1 cellular context compared by ENCODE assay signal in genomic region chr2:201149064-201149820, GRCh38.
TF ChIP-seq lines count a peak whose summit lies in the region.

No MANE protein-coding gene starts in this region.

TF ChIP-seq in HepG2, 621 proteins besides CTCF, POLR2A, EP300 and RAD21 (continued from another document and continues in another):
- TF ChIP-seq ZBTB37 (CRISPR knock-in tag; IDR thresholded peaks at IDR 0.05) (no peak), HNRNPL (IDR thresholded peaks at IDR 0.05; ENCODE audit: low read depth, low read length) (no peak), ZNF678 (CRISPR knock-in tag; IDR thresholded peaks at IDR 0.05) (no peak), ZNF33A (CRISPR knock-in tag; IDR thresholded peaks at IDR 0.05; ENCODE audit: borderline replicate concordance) (no peak), USF2 (IDR thresholded peaks at IDR 0.05; ENCODE audit: low read depth, low read length) (no peak), USF2 (CRISPR knock-in tag; IDR thresholded peaks at IDR 0.05; ENCODE audit: borderline replicate concordance) (no peak), TAF15 (IDR thresholded peaks at IDR 0.05; ENCODE audit: low read depth, low read length, poor library complexity, severe bottlenecking) (no peak), KDM1A (CRISPR knock-in tag; IDR thresholded peaks at IDR 0.05) (peak; percentile 68; the same call in 1 of the 2 replicates), AGO2 (optimal IDR thresholded peaks at IDR 0.05; ENCODE audit: low read depth, low read length) (no peak), ZNF570 (CRISPR knock-in tag; IDR thresholded peaks at IDR 0.05; ENCODE audit: borderline replicate concordance) (no peak), FOXM1 (CRISPR knock-in tag; IDR thresholded peaks at IDR 0.05) (no peak), MIER2 (CRISPR knock-in tag; IDR thresholded peaks at IDR 0.05) (peak; percentile 71; the same call in 1 of the 2 replicates), NFIB (CRISPR knock-in tag; IDR thresholded peaks at IDR 0.05; ENCODE audit: borderline replicate concordance) (no peak), RNF219 (CRISPR knock-in tag; IDR thresholded peaks at IDR 0.05) (no peak), NFAT5 (CRISPR knock-in tag; IDR thresholded peaks at IDR 0.05) (no peak), ZNF382 (CRISPR knock-in tag; IDR thresholded peaks at IDR 0.05; ENCODE audit: borderline replicate concordance) (no peak), SNAPC5 (CRISPR knock-in tag; IDR thresholded peaks at IDR 0.05; ENCODE audit: borderline replicate concordance) (no peak), ZNF713 (CRISPR knock-in tag; IDR thresholded peaks at IDR 0.05) (no peak), CREBL2 (CRISPR knock-in tag; IDR thresholded peaks at IDR 0.05; ENCODE audit: borderline replicate concordance) (no peak), GABPA (IDR thresholded peaks at IDR 0.05; ENCODE audit: low read depth, low read length) (no peak), GABPA (CRISPR knock-in tag; IDR thresholded peaks at IDR 0.05; ENCODE audit: low read depth) (no peak), ZNF432 (CRISPR knock-in tag; IDR thresholded peaks at IDR 0.05; ENCODE audit: borderline replicate concordance) (no peak), RAD51 (IDR thresholded peaks at IDR 0.05; ENCODE audit: borderline replicate concordance) (no peak), GTF3A (CRISPR knock-in tag; conservative IDR thresholded peaks at IDR 0.05) (no peak), SP2 (CRISPR knock-in tag; IDR thresholded peaks at IDR 0.05) (no peak), ZNF136 (CRISPR knock-in tag; IDR thresholded peaks at IDR 0.05; ENCODE audit: low read depth) (no peak), ZNF431 (CRISPR knock-in tag; IDR thresholded peaks at IDR 0.05; ENCODE audit: borderline replicate concordance, low read depth) (no peak; the same call in 1 of the 2 replicates), FOXC1 (CRISPR knock-in tag; IDR thresholded peaks at IDR 0.05; ENCODE audit: borderline replicate concordance) (no peak; the same call in 1 of the 2 replicates), ZNF883 (CRISPR knock-in tag; IDR thresholded peaks at IDR 0.05; ENCODE audit: not compliant biosample characterization) (no peak), ZMYM4 (CRISPR knock-in tag; IDR thresholded peaks at IDR 0.05) (no peak; the same call in 1 of the 2 replicates), TBP (CRISPR knock-in tag; IDR thresholded peaks at IDR 0.05) (no peak), TEF (CRISPR knock-in tag; IDR thresholded peaks at IDR 0.05) (peak; percentile 93), GPN1 (CRISPR knock-in tag; IDR thresholded peaks at IDR 0.05; ENCODE audit: borderline replicate concordance) (no peak), AHR (CRISPR knock-in tag; IDR thresholded peaks at IDR 0.05) (no peak; the same call in 1 of the 2 replicates), GATA4 (IDR thresholded peaks at IDR 0.05; ENCODE audit: borderline replicate concordance, low read depth) (no peak), ZNF652 (CRISPR knock-in tag; IDR thresholded peaks at IDR 0.05; ENCODE audit: borderline replicate concordance, low read depth) (peak; percentile 32; the same call in 1 of the 2 replicates), HMG20A (CRISPR knock-in tag; IDR thresholded peaks at IDR 0.05; ENCODE audit: borderline replicate concordance) (peak; percentile 87; the same call in 1 of the 2 replicates), NR2C2 (CRISPR knock-in tag; IDR thresholded peaks at IDR 0.05; ENCODE audit: borderline replicate concordance) (peak; percentile 32; the same call in 1 of the 2 replicates), ZNF597 (CRISPR knock-in tag; IDR thresholded peaks at IDR 0.05) (no peak), ZNF782 (CRISPR knock-in tag; IDR thresholded peaks at IDR 0.05; ENCODE audit: borderline replicate concordance) (no peak), HNF4G (IDR thresholded peaks at IDR 0.05; ENCODE audit: borderline replicate concordance, low read depth, low read length) (peak; percentile 97), HNF4G (CRISPR knock-in tag; IDR thresholded peaks at IDR 0.05; ENCODE audit: borderline replicate concordance, low read depth) (peak; percentile 81; the same call in 1 of the 2 replicates), ZNF180 (CRISPR knock-in tag; IDR thresholded peaks at IDR 0.05; ENCODE audit: borderline replicate concordance, low read depth) (no peak), CEBPZ (IDR thresholded peaks at IDR 0.05; ENCODE audit: low read length) (no peak), KMT2A (CRISPR knock-in tag; IDR thresholded peaks at IDR 0.05) (no peak; the same call in 1 of the 2 replicates), ETS1 (CRISPR knock-in tag; IDR thresholded peaks at IDR 0.05) (no peak)
